Comparison of ENCODE assay signal across 14 cellular contexts in the genomic region with DNA sequence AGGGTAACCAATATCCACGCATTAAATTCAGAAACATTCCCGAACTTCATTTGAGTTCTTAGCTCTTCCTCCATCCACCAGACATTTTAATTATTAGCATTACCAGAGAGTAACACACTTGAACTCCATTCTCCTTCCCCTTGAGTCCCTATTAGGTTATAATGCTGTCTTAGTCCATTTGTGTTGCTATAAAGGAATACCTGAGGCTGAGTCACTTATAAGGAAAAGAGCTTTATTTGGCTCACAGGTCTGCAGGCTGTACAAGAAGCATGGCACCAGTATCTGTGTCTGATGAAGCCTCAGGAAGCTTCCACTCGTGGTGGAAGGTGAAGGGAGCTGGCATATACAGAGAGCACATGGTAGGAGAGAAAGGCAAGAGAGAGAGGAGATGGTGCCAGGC. TPM values are rescaled to one million over a fixed set of nuclear protein-coding genes. Genes with fewer than 3 reads are reported as not detected.
DNase-seq lines count a peak whose midpoint lies in the region; ATAC-seq, FAIRE-seq and TF ChIP-seq lines count a peak whose summit lies in the region.
"Had no signal": no experiment of that assay in that cellular context is flagged by ENCODE, and none has a peak within 500 bp of the region (broad histone marks: within the 10 kb centered on the region; RNA-seq: fewer than 3 reads in every experiment).

No MANE protein-coding gene starts in this region.

- no peak for FAIRE-seq in HepG2 (lab: Jason Lieb, UNC)
- no peak for FAIRE-seq in small intestine (lab: Jason Lieb, UNC)
- no peak for FAIRE-seq in GM12892 (lab: Jason Lieb, UNC)
- FAIRE-seq: islet of Langerhans had no signal

- H3K4me3 ChIP-seq in adipocyte (ENCODE audit: low read length) = peak overlapping the region; percentile 29
- no peak overlapping the region for H3K4me3 ChIP-seq in HepG2 (replicated peaks in 1 of 3; ENCODE audit: insufficient read depth in 1 of 3, low read depth in 2 of 3, low read length in 3 of 3)
- no peak overlapping the region for H3K4me3 ChIP-seq in small intestine (ENCODE audit: low read depth in 1 of 2, low read length in 2 of 2)

- TF ChIP-seq EP300 in HepG2 (IDR thresholded peaks at IDR 0.05; ENCODE audit: low read depth in 2 of 2, low read length in 2 of 2) (no peak), HepG2 (CRISPR knock-in tag; IDR thresholded peaks at IDR 0.05; ENCODE audit: borderline replicate concordance) (no peak)

- POLR2A ChIA-PET in HepG2 (lab: Yijun Ruan, JAX) = interaction anchor here (1.1 to 4.7 kb wide), 9 partner anchors 9 to 124 kb away, joined by 3 to 49 read pairs (median 4); a partner anchor contains a TSS

- peaks cover 48% of the 10 kb centered on the region for H3K4me1 ChIP-seq in adipocyte (ENCODE audit: control insufficient read depth, insufficient read depth, low read length)
- peaks cover 99% of the 10 kb centered on the region for H3K4me1 ChIP-seq in HepG2 (ENCODE audit: insufficient read depth, low read length)
- H3K4me1 ChIP-seq in small intestine (ENCODE audit: control insufficient read depth in 2 of 2, insufficient read depth in 1 of 2, low read depth in 1 of 2, low read length in 1 of 2) = peaks cover 8 to 15% of the 10 kb centered on the region in 2 donors

- no TSS peak for BruUV-seq in HepG2 (replicated peaks; lab: Mats Ljungman, UMichigan)

- DNase-seq in Caki2 (ENCODE audit: low read depth) (peak; percentile 25), adipocyte (ENCODE audit: low read depth) (no peak), HepG2 (ENCODE audit: low spot score) (no peak), small intestine (no peak), cerebellar nuclear complex (lab: John Stamatoyannopoulos, UW) (no peak), GM12892 (ENCODE audit: insufficient read length) (no peak), NCI-H1105 (lab: John Stamatoyannopoulos, UW) (no peak)
- no peak for DNase-seq in stimulated activated CD4-positive, alpha-beta T cell treated with anti-CD3 and anti-CD28 coated beads, Interleukin-2, amount 100 ng/mL, for 48 hours
- DNase-seq: activated CD4-positive, CD25-positive, alpha-beta regulatory T cell; KG1; NCI-H1436; NCI-H446 treated with DMSO at 0.1 percent for 48 hours had no signal

- CTCF ChIA-PET in HepG2 (lab: Yijun Ruan, JAX; ENCODE audit: low intra/inter-chr PET ratio, low total read pairs) = no interaction called here

- H3K36me3 ChIP-seq in adipocyte (ENCODE audit: control insufficient read depth, insufficient read depth, low read length, severe bottlenecking) = no peaks in the 10 kb centered on the region
- peaks cover 5 to 6% of the 10 kb centered on the region in 2 experiments; a peak in 4 of 5 replicates for H3K36me3 ChIP-seq in HepG2 (replicated peaks in 1 of 2; ENCODE audit: control insufficient read depth in 1 of 2, insufficient read depth in 2 of 2, low read length in 2 of 2)
- no peaks in the 10 kb centered on the region for H3K36me3 ChIP-seq in small intestine (ENCODE audit: control insufficient read depth in 2 of 2, insufficient read depth in 2 of 2, low read length in 2 of 2)

- TF ChIP-seq RAD21 in HepG2 (CRISPR knock-in tag; IDR thresholded peaks at IDR 0.05) = no peak

- H3K9ac ChIP-seq in adipocyte (ENCODE audit: low read length) (peak overlapping the region; percentile 12), HepG2 (ENCODE audit: insufficient read depth, low read depth, low read length) (peak overlapping the region; percentile 50)

- TF ChIP-seq POLR2A in HepG2 (IDR thresholded peaks at IDR 0.05; ENCODE audit: insufficient read depth in 1 of 2, low read depth in 2 of 2, low read length in 2 of 2) = no peak
- no peak for TF ChIP-seq POLR2A in GM12892 (IDR thresholded peaks at IDR 0.05; ENCODE audit: low read depth, low read length)

- peaks cover 95% of the 10 kb centered on the region for H3K79me2 ChIP-seq in HepG2 (ENCODE audit: insufficient read depth, low read length)

- H4K20me1 ChIP-seq in HepG2 (ENCODE audit: insufficient read depth, low read length) = peaks cover 3% of the 10 kb centered on the region; the same call in 1 of the 2 replicates

- ATAC-seq in HepG2 = no peak
- ATAC-seq: stimulated activated effector memory CD8-positive, alpha-beta T cell treated with anti-CD3 and anti-CD28 coated beads, Interleukin-12 subunit alpha, Interleukin-12 subunit beta, amount 100 ng/mL, for 72 hours had no signal

- peak overlapping the region; percentile 76; the same call in 1 of the 2 replicates for H3K4me2 ChIP-seq in HepG2 (ENCODE audit: low read depth, low read length)

- no peaks in the 10 kb centered on the region for H3K27me3 ChIP-seq in adipocyte (replicated peaks; ENCODE audit: control insufficient read depth, insufficient read depth, low read length)
- H3K27me3 ChIP-seq in HepG2 (ENCODE audit: control insufficient read depth in 1 of 2, insufficient read depth in 2 of 2, low read length in 2 of 2) = no peaks in the 10 kb centered on the region
- H3K27me3 ChIP-seq in small intestine (ENCODE audit: control insufficient read depth in 2 of 2, insufficient read depth in 2 of 2, low read length in 2 of 2) = no peaks in the 10 kb centered on the region

- 86% methylated on average over 3 of the region's 3 CpGs for WGBS in HepG2 (ENCODE audit: low lambda C conversion rate)
- 88 to 94% (median 93%) methylated on average over 3 of the region's 3 CpGs for WGBS in small intestine, 3 donors

- in situ Hi-C loops in Caki2 (cut with HindIII; ENCODE audit: low pct_unique_long_range_greater_than_20kb, low sequenced_read_pairs) = loop anchor here (5.0 kb wide), 1 partner anchor 58 kb away; no protein-coding TSS in a partner anchor
- in situ Hi-C loops in HepG2 (cut with HindIII; ENCODE audit: extremely low pct_ligation_motif_present, low pct_unique_long_range_greater_than_20kb) = no loop called here

- TF ChIP-seq CTCF in HepG2 (CRISPR knock-in tag; IDR thresholded peaks at IDR 0.05) = no peak

- H2AFZ ChIP-seq in HepG2 (ENCODE audit: low read length) = no peak overlapping the region

- peak overlapping the region; percentile 78 for H3K27ac ChIP-seq in HepG2 (ENCODE audit: extremely low read length, insufficient read depth, low read length)
- peak overlapping the region; percentile 3 to 59 for H3K27ac ChIP-seq in small intestine (ENCODE audit: low read depth in 1 of 2, low read length in 1 of 2)

- intact Hi-C loops in HepG2 (cut with micrococcal nuclease; ENCODE audit: unreplicated experiment) = loop anchor here (1.0 kb wide), 1 partner anchor 24 kb away; no protein-coding TSS in a partner anchor

- H3K9me3 ChIP-seq in adipocyte (ENCODE audit: control insufficient read depth, low read length) (no peaks in the 10 kb centered on the region), HepG2 (ENCODE audit: low read length) (no peaks in the 10 kb centered on the region), small intestine (ENCODE audit: control insufficient read depth, low read depth) (no peaks in the 10 kb centered on the region)

TF ChIP-seq in HepG2, 621 proteins besides CTCF, POLR2A, EP300 and RAD21:
- no peak for TF ChIP-seq NFKB2 (CRISPR knock-in tag; IDR thresholded peaks at IDR 0.05; ENCODE audit: borderline replicate concordance)
- 0 out of 2 replicates have a peak, but pooled peaks have one; percentile 11 for TF ChIP-seq ZNF567 (CRISPR knock-in tag; IDR thresholded peaks at IDR 0.05; ENCODE audit: borderline replicate concordance)
- TF ChIP-seq ZKSCAN5 (CRISPR knock-in tag; IDR thresholded peaks at IDR 0.05) = no peak
- TF ChIP-seq ATRX (CRISPR knock-in tag; IDR thresholded peaks at IDR 0.05; ENCODE audit: borderline replicate concordance) = no peak
- TF ChIP-seq ZNF713 (CRISPR knock-in tag; IDR thresholded peaks at IDR 0.05) = no peak

RNA-seq across cellular contexts. Expression of a gene that starts 25.4 kb away (rescaled TPM):
- total RNA-seq in Caki2 (2014; rRNA removed; shearing (Covaris generic); ENCODE audit: low replicate concordance) = 37.2 and 49.8 TPM in 2 replicates
- total RNA-seq in HepG2 (2016; rRNA removed; fragmentation: Illumina TruSeq; extraction: Trizol) = 24.6 and 45.1 TPM in 2 replicates
- 19.7 and 20.1 TPM in 2 replicates for total RNA-seq in HepG2 (2016; cell fraction: cytosol; rRNA removed; fragmentation: Illumina TruSeq; extraction: Trizol; ENCODE audit: low read depth)
- total RNA-seq in HepG2 (2016; cell fraction: insoluble cytoplasmic fraction; rRNA removed; fragmentation: Illumina TruSeq; extraction: Trizol) = 24.0 and 41.1 TPM in 2 replicates
- 25.6 and 27.6 TPM in 2 replicates for total RNA-seq in HepG2 (2016; cell fraction: membrane; rRNA removed; fragmentation: Illumina TruSeq; extraction: Trizol)
- 65.7 and 82.2 TPM in 2 replicates for total RNA-seq in HepG2 (2016; cell fraction: nucleus; rRNA removed; fragmentation: Illumina TruSeq; extraction: Trizol)
- polyA plus RNA-seq in HepG2 (2011; rRNA removed) = 95.4 and 109 TPM in 2 replicates
- 29.9 and 31.1 TPM in 2 replicates for polyA plus RNA-seq in HepG2 (2011; cell fraction: cytosol; rRNA removed)
- polyA plus RNA-seq in HepG2 (2011; cell fraction: nucleus; rRNA removed) = 436 and 543 TPM in 2 replicates
- polyA plus RNA-seq in HepG2 (2012) = 48.7 and 51.7 TPM in 2 replicates
- 3.0 and 3.1 TPM in 2 replicates for polyA plus RNA-seq in HepG2 (2016; cell fraction: cytosol; fragmentation: Illumina TruSeq; extraction: Trizol; ENCODE audit: low read depth)
- 19.9 and 22.5 TPM in 2 replicates for polyA plus RNA-seq in HepG2 (2016; cell fraction: insoluble cytoplasmic fraction; fragmentation: Illumina TruSeq; extraction: Trizol; ENCODE audit: low read depth)
- 8.5 and 9.7 TPM in 2 replicates for polyA plus RNA-seq in HepG2 (2016; cell fraction: membrane; fragmentation: Illumina TruSeq; extraction: Trizol; ENCODE audit: low read depth)
- polyA plus RNA-seq in HepG2 (2016; cell fraction: nucleus; fragmentation: Illumina TruSeq; extraction: Trizol; ENCODE audit: insufficient read depth, low read depth) = 164 and 165 TPM in 2 replicates
- 49.0 and 185 TPM in 2 replicates for polyA minus RNA-seq in HepG2 (2011; rRNA and poly(A)+ RNA removed; ENCODE audit: low replicate concordance)
- polyA minus RNA-seq in HepG2 (2011; cell fraction: cytosol; rRNA and poly(A)+ RNA removed) = 17.5 and 18.1 TPM in 2 replicates
- polyA minus RNA-seq in HepG2 (2011; cell fraction: nucleus; rRNA and poly(A)+ RNA removed) = 201 and 233 TPM in 2 replicates
- polyA plus RNA-seq in small intestine = 100 to 1,000 TPM in 1 of 3 donors, 10 to 100 TPM in 2; 12.6 to 113 (median 43.0) TPM
- 9.5 TPM for polyA plus RNA-seq in GM12892 (2012; ENCODE audit: missing spikeins)
